ENCODE assay signal across 10 cellular contexts in the genomic region with DNA sequence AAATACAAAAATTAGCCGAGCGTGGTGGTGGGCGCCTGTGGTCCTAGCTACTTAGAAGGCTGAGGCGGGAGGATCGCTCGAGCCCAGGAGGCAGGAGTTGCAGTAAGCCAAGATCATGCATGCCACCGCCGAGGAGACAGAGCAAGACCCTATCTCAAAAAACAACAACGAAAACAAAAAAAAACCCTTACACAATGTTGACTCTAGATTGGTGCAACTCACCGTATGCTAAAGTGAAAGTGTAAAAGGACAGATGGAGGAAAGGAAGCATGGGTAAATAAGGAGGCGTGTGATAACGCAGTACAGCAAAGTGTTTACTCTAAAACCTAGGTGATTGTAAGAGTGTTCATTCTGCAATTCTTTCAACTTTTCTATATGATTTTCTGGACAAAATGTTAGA. TPM values are rescaled to one million over a fixed set of nuclear protein-coding genes. Genes with fewer than 3 reads are reported as not detected.
DNase-seq lines count a peak whose midpoint lies in the region; ATAC-seq and TF ChIP-seq lines count a peak whose summit lies in the region.
"Had no signal": no experiment of that assay in that cellular context is flagged by ENCODE, and none has a peak within 500 bp of the region (broad histone marks: within the 10 kb centered on the region; RNA-seq: fewer than 3 reads in every experiment).

No MANE protein-coding gene starts in this region.

- no peaks in the 10 kb centered on the region for H3K4me1 ChIP-seq in testis

- intact Hi-C loops in testis (cut with DNase I; ENCODE audit: low total_unique reads), result no loop called here

- H3K9me3 ChIP-seq in testis, result no peaks in the 10 kb centered on the region

- TF ChIP-seq CTCF in testis (IDR thresholded peaks at IDR 0.05), result no peak

- no peak for DNase-seq in activated T-cell treated with anti-CD3 and anti-CD28 coated beads, Interleukin-2, amount 50 U/mL, for 72 hours
- DNase-seq in activated T-cell treated with anti-CD3 and anti-CD28 coated beads, Interleukin-2, amount 50 U/mL, for 48 hours, result no peak
- DNase-seq in T-cell (no peak), RPMI8226 (no peak), AG08395 (ENCODE audit: low spot score) (no peak), testis (no peak)
- no peak for DNase-seq in natural killer cell treated with Interleukin-12 subunit alpha and Interleukin-12 subunit beta and Interleukin-15 and Interleukin-18, amount 100 ng/mL, for 72 hours (ENCODE audit: low spot score)
- DNase-seq: NCI-H82, T1000 had no signal

- H3K27me3 Mint-ChIP-seq in activated T-cell treated with anti-CD3 and anti-CD28 coated beads, Interleukin-2, amount 50 U/mL, for 72 hours (ENCODE audit: low read depth), result no peaks in the 10 kb centered on the region
- peaks cover 0 to 2% of the 10 kb centered on the region in 2 donors for H3K27me3 Mint-ChIP-seq in T-cell
- no peaks in the 10 kb centered on the region for H3K27me3 Mint-ChIP-seq in natural killer cell treated with Interleukin-12 subunit alpha and Interleukin-12 subunit beta and Interleukin-15 and Interleukin-18, amount 100 ng/mL, for 72 hours

- peak overlapping the region; percentile 56 to 78 for H3K4me3 Mint-ChIP-seq in activated T-cell treated with anti-CD3 and anti-CD28 coated beads, Interleukin-2, amount 50 U/mL, for 72 hours
- H3K4me3 Mint-ChIP-seq in T-cell, result peak overlapping the region; percentile 38 to 70 (median 53)
- peak overlapping the region; percentile 68 for H3K4me3 Mint-ChIP-seq in natural killer cell treated with Interleukin-12 subunit alpha and Interleukin-12 subunit beta and Interleukin-15 and Interleukin-18, amount 100 ng/mL, for 72 hours

- H3K4me3 ChIP-seq in testis, result no peak overlapping the region

- H3K9me3 Mint-ChIP-seq in activated T-cell treated with anti-CD3 and anti-CD28 coated beads, Interleukin-2, amount 50 U/mL, for 72 hours, result no peaks in the 10 kb centered on the region
- H3K9me3 Mint-ChIP-seq in T-cell, result no peaks in the 10 kb centered on the region
- H3K9me3 Mint-ChIP-seq in natural killer cell treated with Interleukin-12 subunit alpha and Interleukin-12 subunit beta and Interleukin-15 and Interleukin-18, amount 100 ng/mL, for 72 hours, result no peaks in the 10 kb centered on the region

- H3K36me3 ChIP-seq in testis (ENCODE audit: low read depth, missing control alignments), result no peaks in the 10 kb centered on the region

- peak in 1 of 2 donors; percentile 34 for ATAC-seq in activated T-cell treated with anti-CD3 and anti-CD28 coated beads, Interleukin-2, amount 50 U/mL, for 72 hours (replicated peaks in 1 of 2)
- ATAC-seq in GM21786 (IDR thresholded peaks at IDR 0.05; ENCODE audit: unreplicated experiment), result peak; percentile 35
- ATAC-seq in T-cell (replicated peaks in 1 of 4), result peak in 2 of 4 experiments; percentile 48 to 58
- no peak for ATAC-seq in natural killer cell treated with Interleukin-12 subunit alpha and Interleukin-12 subunit beta and Interleukin-15 and Interleukin-18, amount 100 ng/mL, for 72 hours

- H3K27me3 ChIP-seq in testis, result no peaks in the 10 kb centered on the region

- CTCF ChIA-PET in T-cell (lab: Charles Lee), result no interaction called here

- no peaks in the 10 kb centered on the region for H3K36me3 Mint-ChIP-seq in activated T-cell treated with anti-CD3 and anti-CD28 coated beads, Interleukin-2, amount 50 U/mL, for 72 hours (ENCODE audit: insufficient read depth in 2 of 2)
- peaks cover 10% of the 10 kb centered on the region for H3K36me3 Mint-ChIP-seq in T-cell
- H3K36me3 Mint-ChIP-seq in natural killer cell treated with Interleukin-12 subunit alpha and Interleukin-12 subunit beta and Interleukin-15 and Interleukin-18, amount 100 ng/mL, for 72 hours, result no peaks in the 10 kb centered on the region

- no peak overlapping the region for H3K27ac Mint-ChIP-seq in activated T-cell treated with anti-CD3 and anti-CD28 coated beads, Interleukin-2, amount 50 U/mL, for 72 hours
- H3K27ac Mint-ChIP-seq in T-cell, result peak overlapping the region; percentile 1 to 46
- H3K27ac Mint-ChIP-seq in natural killer cell treated with Interleukin-12 subunit alpha and Interleukin-12 subunit beta and Interleukin-15 and Interleukin-18, amount 100 ng/mL, for 72 hours, result no peak overlapping the region

- no peak for TF ChIP-seq POLR2A in testis (IDR thresholded peaks at IDR 0.05)

- peaks cover 14% of the 10 kb centered on the region for H3K4me1 Mint-ChIP-seq in activated T-cell treated with anti-CD3 and anti-CD28 coated beads, Interleukin-2, amount 50 U/mL, for 72 hours (ENCODE audit: low read depth)
- H3K4me1 Mint-ChIP-seq in T-cell, result peaks cover 9 to 13% (median 11%) of the 10 kb centered on the region in 3 donors
- H3K4me1 Mint-ChIP-seq in natural killer cell treated with Interleukin-12 subunit alpha and Interleukin-12 subunit beta and Interleukin-15 and Interleukin-18, amount 100 ng/mL, for 72 hours (ENCODE audit: low read depth in 2 of 2), result peaks cover 7 to 10% of the 10 kb centered on the region in 2 donors

- no peak overlapping the region for H3K27ac ChIP-seq in testis

- 91 to 94% methylated on average over 12 of the region's 12 CpGs for WGBS in testis, 2 donors

- POLR2A ChIA-PET in T-cell (lab: Charles Lee), result interaction anchor here in 1 of 2 donors (0.6 kb wide), 1 partner anchor 178 kb away, joined by 8 read pairs; no protein-coding TSS in a partner anchor

RNA-seq across cellular contexts. Expression of a gene that starts 15.9 kb away (rescaled TPM):
- total RNA-seq in activated T-cell treated with anti-CD3 and anti-CD28 coated beads, Interleukin-2, amount 50 U/mL, for 72 hours, result 10 to 100 TPM; 32.0 to 37.9 TPM
- total RNA-seq in T-cell (10 to 100 TPM; 35.2 to 63.6 (median 47.7) TPM), testis (10 to 100 TPM; 47.0 to 51.2 TPM)
- total RNA-seq in natural killer cell treated with Interleukin-12 subunit alpha and Interleukin-12 subunit beta and Interleukin-15 and Interleukin-18, amount 100 ng/mL, for 72 hours, result 10 to 100 TPM; 29.2 to 41.0 TPM
- polyA plus RNA-seq in testis (ENCODE audit: insufficient read depth, low read depth, low replicate concordance), result 28.6 TPM

Comparison
In these comparisons a context has a peak if more than half of its experiments do, and no peak if none do; other contexts are left out.
1. H3K27ac Mint-ChIP-seq: peak in T-cell (2 of 2); none in activated T-cell treated with anti-CD3 and anti-CD28 coated beads, Interleukin-2, amount 50 U/mL, for 72 hours (single experiment) and natural killer cell treated with Interleukin-12 subunit alpha and Interleukin-12 subunit beta and Interleukin-15 and Interleukin-18, amount 100 ng/mL, for 72 hours (0 of 2).
2. Peak in every context shown above with its lines, with median percentiles within 50 percentile points of each other: H3K4me3 Mint-ChIP-seq.